Comparison of ENCODE assay signal across 20 cellular contexts in genomic region chr10:63094405-63094804, GRCh38. TPM values are rescaled to one million over a fixed set of nuclear protein-coding genes. Genes with fewer than 3 reads are reported as not detected.
A peak's percentile ranks its signal among the peaks of the same experiment; 100 is the strongest.
DNase-seq lines count a peak whose midpoint lies in the region; ATAC-seq, FAIRE-seq and TF ChIP-seq lines count a peak whose summit lies in the region.
"Had no signal": no experiment of that assay in that cellular context is flagged by ENCODE, and none has a peak within 500 bp of the region (broad histone marks: within the 10 kb centered on the region; RNA-seq: fewer than 3 reads in every experiment).

No MANE protein-coding gene starts in this region.

- FAIRE-seq in RCC 7860 (lab: Jason Lieb, UNC) (peak; percentile 5), bronchial epithelial cell (lab: Jason Lieb, UNC) (no peak)
- FAIRE-seq: A204.1, D721Med had no signal

- intact Hi-C loops in sciatic nerve (cut with DNase I) (no loop called here), posterior vena cava (cut with DNase I) (no loop called here), Right ventricle myocardium superior (cut with DNase I) (no loop called here), ascending aorta (cut with DNase I) (no loop called here)

- H3K4me3 ChIP-seq in bronchial epithelial cell (ENCODE audit: low read depth, low read length) (no peak overlapping the region), ascending aorta (no peak overlapping the region)

- no peaks in the 10 kb centered on the region for H3K36me3 ChIP-seq in bronchial epithelial cell (ENCODE audit: control insufficient read depth, insufficient read depth, low read length)
- no peaks in the 10 kb centered on the region for H3K36me3 ChIP-seq in ascending aorta

- H3K27ac ChIP-seq in ascending aorta, result no peak overlapping the region
- H3K27ac ChIP-seq: RWPE1 had no signal

- no peak for DNase-seq in RCC 7860 (ENCODE audit: low spot score)
- peak; percentile 37 for DNase-seq in bronchial epithelial cell (ENCODE audit: low read depth)
- DNase-seq in kidney tubule cell (ENCODE audit: low spot score), result peak; percentile 58
- DNase-seq in sciatic nerve (ENCODE audit: low spot score), result no peak
- DNase-seq in posterior vena cava (ENCODE audit: low spot score), result no peak
- DNase-seq in Right ventricle myocardium superior, result no peak
- no peak for DNase-seq in NCI-H524 treated with DMSO at 0.1 percent for 48 hours (lab: John Stamatoyannopoulos, UW)
- DNase-seq in ascending aorta (ENCODE audit: low spot score in 2 of 2), result no peak
- DNase-seq: DMS53, GDM1, IMR-90, NCI-H1417, NCI-H1694 treated with DMSO at 0.1 percent for 48 hours, NCI-H2081 treated with DMSO at 0.1 percent for 48 hours, NCI-H2171 treated with DMSO at 0.1 percent for 48 hours, NCI-H526, OCI-M1 had no signal

- TF ChIP-seq CTCF in bronchial epithelial cell (IDR thresholded peaks at IDR 0.05; ENCODE audit: insufficient read depth, low read length, severe bottlenecking), result no peak
- no peak for TF ChIP-seq CTCF in ascending aorta (IDR thresholded peaks at IDR 0.05)

- no peaks in the 10 kb centered on the region for H3K9me3 ChIP-seq in ascending aorta

- H3K4me1 ChIP-seq in ascending aorta, result no peaks in the 10 kb centered on the region

- no peaks in the 10 kb centered on the region for H3K27me3 ChIP-seq in bronchial epithelial cell (ENCODE audit: control insufficient read depth, insufficient read depth, low read length)
- H3K27me3 ChIP-seq in ascending aorta, result no peaks in the 10 kb centered on the region

- ATAC-seq in sciatic nerve, result peak; percentile 81
- no peak for ATAC-seq in Right ventricle myocardium superior (ENCODE audit: poor library complexity)

RNA-seq across cellular contexts. Expression of gene NRBF2, which starts 38.7 kb away (rescaled TPM):
- total RNA-seq in bronchial epithelial cell (40.0 and 58.4 TPM in 2 replicates), sciatic nerve (16.0 TPM), posterior vena cava (10 to 100 TPM; 15.4 to 15.8 TPM), Right ventricle myocardium superior (7.7 TPM), ascending aorta (4.2 TPM)

Comparison
In these comparisons a context has a peak if more than half of its experiments do, and no peak if none do; other contexts are left out.
1. DNase-seq: peak in bronchial epithelial cell (single experiment) and kidney tubule cell (single experiment); none in RCC 7860 (single experiment), sciatic nerve (single experiment), posterior vena cava (single experiment), Right ventricle myocardium superior (single experiment), NCI-H524 treated with DMSO at 0.1 percent for 48 hours (single experiment) and ascending aorta (0 of 2).